Comparison of ENCODE assay signal across 8 cellular contexts in the genomic region with DNA sequence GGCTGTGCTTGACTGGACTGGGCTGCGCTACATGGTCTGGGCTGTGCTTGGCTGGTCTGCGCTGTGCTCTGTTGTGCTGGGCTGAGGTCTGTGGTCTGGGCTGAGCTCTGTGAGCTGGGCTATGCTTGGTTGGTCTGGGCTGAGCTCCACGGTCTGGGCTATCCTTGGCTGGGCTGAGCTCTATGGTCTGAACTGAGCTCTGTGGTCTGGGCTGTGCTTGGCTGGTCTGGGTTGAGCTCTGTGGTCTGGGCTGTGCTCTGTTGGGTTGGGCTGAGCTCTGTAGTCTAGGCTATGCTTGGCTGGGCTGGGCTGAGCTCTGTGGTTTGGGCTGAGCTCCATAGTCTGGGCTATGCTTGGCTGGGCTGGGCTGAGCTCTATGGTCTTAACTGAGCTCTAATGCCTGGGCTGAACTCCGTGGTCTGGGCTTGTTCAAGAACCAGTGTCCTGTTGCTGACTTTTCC.
DNase-seq lines count a peak whose midpoint lies in the region; ATAC-seq and TF ChIP-seq lines count a peak whose summit lies in the region.

No MANE protein-coding gene starts in this region.

- H4K20me1 ChIP-seq in BLaER1 treated with 17β-estradiol and CSF1 and Interleukin-3, amounts not matched to agents 10 nM and 100 nM: peaks cover 0 to 99% (median 94%) of the 10 kb centered on the region in 11 experiments; a peak in 18 of 22 replicates
- H4K20me1 ChIP-seq in fibroblast of lung (ENCODE audit: control insufficient read depth, extremely low read depth, insufficient read depth, low read length): no peaks in the 10 kb centered on the region

- peak; percentile 76 for DNase-seq in NCI-H82 (lab: John Stamatoyannopoulos, UW)
- DNase-seq in fibroblast of lung (ENCODE audit: low read depth in 2 of 2): peak; percentile 81 to 85
- DNase-seq in smooth muscle cell of the brain vasculature (ENCODE audit: low read depth, low spot score): peak; percentile 10
- no peak for DNase-seq in stimulated activated CD4-positive, alpha-beta T cell treated with anti-CD3 and anti-CD28 coated beads, Interleukin-4, amount 100 ng/mL, for 24 hours
- DNase-seq in globus pallidus (ENCODE audit: low spot score): no peak

- H3K27me3 ChIP-seq in BLaER1 treated with 17β-estradiol and CSF1 and Interleukin-3, amounts not matched to agents 10 nM and 100 nM: peaks cover 90 to 98% (median 93%) of the 10 kb centered on the region in 11 experiments
- H3K27me3 ChIP-seq in fibroblast of lung (ENCODE audit: control insufficient read depth, insufficient read depth, low read length): no peaks in the 10 kb centered on the region

- peak overlapping the region in 2 of 11 experiments; percentile 45 to 63; a peak in 4 of 22 replicates for H3K27ac ChIP-seq in BLaER1 treated with 17β-estradiol and CSF1 and Interleukin-3, amounts not matched to agents 10 nM and 100 nM
- H3K27ac ChIP-seq in fibroblast of lung (ENCODE audit: insufficient read depth, low read length): no peak overlapping the region

- H3K4me1 ChIP-seq in BLaER1 treated with 17β-estradiol and CSF1 and Interleukin-3, amounts not matched to agents 10 nM and 100 nM: peaks cover 15 to 41% (median 31%) of the 10 kb centered on the region in 10 experiments
- H3K4me1 ChIP-seq in fibroblast of lung (ENCODE audit: control insufficient read depth, extremely low read depth, insufficient read depth, low read length): no peaks in the 10 kb centered on the region

- no peaks in the 10 kb centered on the region for H3K79me2 ChIP-seq in fibroblast of lung (ENCODE audit: control insufficient read depth, insufficient read depth, low read length)

- H3K9ac ChIP-seq in BLaER1 treated with 17β-estradiol and CSF1 and Interleukin-3, amounts not matched to agents 10 nM and 100 nM: no peak overlapping the region
- H3K9ac ChIP-seq in fibroblast of lung (ENCODE audit: insufficient read depth, low read length): no peak overlapping the region

- ATAC-seq in GM18909 (IDR thresholded peaks at IDR 0.05; ENCODE audit: poor library complexity, unreplicated experiment) (peak; percentile 82), HG03064 (IDR thresholded peaks at IDR 0.05; ENCODE audit: low read depth, unreplicated experiment) (peak; percentile 78)

- no peak overlapping the region for H3K4me3 ChIP-seq in BLaER1 treated with 17β-estradiol and CSF1 and Interleukin-3, amounts not matched to agents 10 nM and 100 nM
- no peak overlapping the region for H3K4me3 ChIP-seq in fibroblast of lung (replicated peaks in 1 of 4; ENCODE audit: control extremely low read depth in 1 of 4, insufficient read depth in 1 of 4, low read depth in 3 of 4, low read length in 4 of 4)

- H3K36me3 ChIP-seq in BLaER1 treated with 17β-estradiol and CSF1 and Interleukin-3, amounts not matched to agents 10 nM and 100 nM: no peaks in the 10 kb centered on the region
- no peaks in the 10 kb centered on the region for H3K36me3 ChIP-seq in fibroblast of lung (ENCODE audit: control insufficient read depth, insufficient read depth, low read length)

- H2AFZ ChIP-seq in fibroblast of lung (ENCODE audit: low read length): no peak overlapping the region

- peak overlapping the region; percentile 46 to 80 (median 59) for H3K4me2 ChIP-seq in BLaER1 treated with 17β-estradiol and CSF1 and Interleukin-3, amounts not matched to agents 10 nM and 100 nM
- no peak overlapping the region for H3K4me2 ChIP-seq in fibroblast of lung (ENCODE audit: extremely low read depth, insufficient read depth, low read length)

- TF ChIP-seq CTCF in fibroblast of lung (conservative IDR thresholded peaks at IDR 0.05 in 1 of 2, IDR thresholded peaks at IDR 0.05 in 1 of 2; ENCODE audit: low read depth in 1 of 2, low read length in 2 of 2): no peak

- peaks cover 0 to 24% (median 5%) of the 10 kb centered on the region in 11 experiments; a peak in 9 of 22 replicates for H3K9me3 ChIP-seq in BLaER1 treated with 17β-estradiol and CSF1 and Interleukin-3, amounts not matched to agents 10 nM and 100 nM (replicated peaks in 1 of 11)
- no peaks in the 10 kb centered on the region for H3K9me3 ChIP-seq in fibroblast of lung (ENCODE audit: control insufficient read depth, insufficient read depth, low read depth, low read length)

Comparison
In these comparisons a context has a peak if more than half of its experiments do, and no peak if none do; other contexts are left out.
1. DNase-seq: peak in NCI-H82 (single experiment), fibroblast of lung (2 of 2) and smooth muscle cell of the brain vasculature (single experiment); none in stimulated activated CD4-positive, alpha-beta T cell treated with anti-CD3 and anti-CD28 coated beads, Interleukin-4, amount 100 ng/mL, for 24 hours (single experiment) and globus pallidus (single experiment).